In genomic region chr7:77837966-77838365, GRCh38 we compare ENCODE assay signal across 29 cellular contexts. TPM values are rescaled to one million over a fixed set of nuclear protein-coding genes. Genes with fewer than 3 reads are reported as not detected.
DNase-seq lines count a peak whose midpoint lies in the region; FAIRE-seq and TF ChIP-seq lines count a peak whose summit lies in the region.
"Had no signal": no experiment of that assay in that cellular context is flagged by ENCODE, and none has a peak within 500 bp of the region (broad histone marks: within the 10 kb centered on the region; RNA-seq: fewer than 3 reads in every experiment).

No MANE protein-coding gene starts in this region.

- no peaks in the 10 kb centered on the region for H3K27me3 ChIP-seq in astrocyte (ENCODE audit: insufficient read depth, low read length)
- H3K27me3 ChIP-seq in skeletal muscle tissue (ENCODE audit: control insufficient read depth in 3 of 3, insufficient read depth in 3 of 3, low read length in 3 of 3): no peaks in the 10 kb centered on the region
- H3K27me3 ChIP-seq in thyroid gland: no peaks in the 10 kb centered on the region
- H3K27me3 ChIP-seq: BLaER1, tibial nerve had no signal

- H2AFZ ChIP-seq in astrocyte (ENCODE audit: low read depth, low read length): no peak overlapping the region
- H2AFZ ChIP-seq: GM23338 had no signal

- peaks cover 2% of the 10 kb centered on the region for H3K36me3 Mint-ChIP-seq in IgD-negative memory B cell
- H3K36me3 Mint-ChIP-seq in astrocyte (ENCODE audit: low read depth, unreplicated experiment): no peaks in the 10 kb centered on the region

- H3K9me3 ChIP-seq in astrocyte (ENCODE audit: insufficient read depth, low read depth, low read length): no peaks in the 10 kb centered on the region
- no peaks in the 10 kb centered on the region for H3K9me3 ChIP-seq in skeletal muscle tissue (ENCODE audit: control insufficient read depth in 3 of 3, low read length in 3 of 3)
- no peaks in the 10 kb centered on the region for H3K9me3 ChIP-seq in thyroid gland
- H3K9me3 ChIP-seq: BLaER1, lower lobe of right lung, tibial nerve had no signal

- H3K4me2 ChIP-seq in astrocyte (ENCODE audit: low read length): no peak overlapping the region
- H3K4me2 ChIP-seq: BLaER1, GM23338 had no signal

- H3K36me3 ChIP-seq in astrocyte (ENCODE audit: insufficient read depth, low read length) (no peaks in the 10 kb centered on the region), skeletal muscle tissue (ENCODE audit: control insufficient read depth in 3 of 3, insufficient read depth in 3 of 3, low read length in 3 of 3) (no peaks in the 10 kb centered on the region), thyroid gland (no peaks in the 10 kb centered on the region)
- H3K36me3 ChIP-seq: lower lobe of right lung, tibial nerve had no signal

- H3K4me3 ChIP-seq in astrocyte (ENCODE audit: insufficient read depth, low read depth, low read length) (no peak overlapping the region), skeletal muscle tissue (ENCODE audit: low read length in 3 of 3) (peak overlapping the region in 1 of 3 donors; percentile 14), thyroid gland (replicated peaks in 1 of 3) (no peak overlapping the region)
- H3K4me3 ChIP-seq: BLaER1, GM23338, lower lobe of right lung, tibial nerve had no signal

- H3K27me3 Mint-ChIP-seq in IgD-negative memory B cell (no peaks in the 10 kb centered on the region), astrocyte (ENCODE audit: low read depth, unreplicated experiment) (no peaks in the 10 kb centered on the region)
- H3K27me3 Mint-ChIP-seq: activated CD4-positive, alpha-beta T cell treated with anti-CD3 and anti-CD28 coated beads for 36 hours; activated naive CD4-positive, alpha-beta T cell treated with anti-CD3 and anti-CD28 coated beads, Interleukin-2, amount 50 U/mL, for 24 hours; naive thymus-derived CD8-positive, alpha-beta T cell; progenitor cell of endocrine pancreas had no signal

- peaks cover 10% of the 10 kb centered on the region for H3K79me2 ChIP-seq in astrocyte (ENCODE audit: insufficient read depth, low read length)

- no peak overlapping the region for H3K27ac ChIP-seq in astrocyte (ENCODE audit: low read depth, low read length)
- H3K27ac ChIP-seq in skeletal muscle tissue (ENCODE audit: low read depth, low read length): peak overlapping the region; percentile 82
- no peak overlapping the region for H3K27ac ChIP-seq in thyroid gland
- H3K27ac ChIP-seq: BLaER1, lower lobe of right lung, tibial nerve had no signal

- TF ChIP-seq CTCF in D721Med (IDR thresholded peaks at IDR 0.05; ENCODE audit: insufficient read depth, missing control alignments) (no peak), astrocyte (IDR thresholded peaks at IDR 0.05; ENCODE audit: insufficient read depth, low read depth, low read length) (no peak), thyroid gland (IDR thresholded peaks at IDR 0.05) (no peak)

- DNase-seq in D721Med (ENCODE audit: insufficient read length, low spot score): no peak
- no peak for DNase-seq in astrocyte (ENCODE audit: low read depth)
- DNase-seq in thyroid gland: no peak
- no peak for DNase-seq in Kasumi-1 (lab: John Stamatoyannopoulos, UW)
- no peak for DNase-seq in dermis blood vessel endothelial cell
- DNase-seq: activated CD4-positive, alpha-beta T cell treated with anti-CD3 and anti-CD28 coated beads for 36 hours; activated CD8-positive, alpha-beta memory T cell treated with anti-CD3 and anti-CD28 coated beads for 24 hours; amniotic stem cell; COR-L47; DND-41; foreskin melanocyte; KG1; lower lobe of right lung; MM.1S; naive thymus-derived CD8-positive, alpha-beta T cell; NCI-H1436; NCI-H2171 treated with DMSO at 0.1 percent for 48 hours; NCI-H510A; NK-92 treated with Interleukin-12 subunit alpha and Interleukin-12 subunit beta, amount 100 ng/mL, for 24 hours; Right ventricle myocardium superior; stimulated activated CD4-positive, alpha-beta T cell treated with anti-CD3 and anti-CD28 coated beads, Interleukin-4, amount 100 ng/mL, for 24 hours had no signal

- H3K4me1 Mint-ChIP-seq in IgD-negative memory B cell (peaks cover 40 to 60% (median 42%) of the 10 kb centered on the region in 3 donors), astrocyte (ENCODE audit: low read depth, unreplicated experiment) (peaks cover 8% of the 10 kb centered on the region)
- H3K4me1 Mint-ChIP-seq: GM23338 had no signal

- H3K27ac Mint-ChIP-seq in IgD-negative memory B cell (peak overlapping the region in 2 of 3 donors; percentile 25 to 34), astrocyte (ENCODE audit: unreplicated experiment) (no peak overlapping the region)
- H3K27ac Mint-ChIP-seq: activated CD4-positive, alpha-beta T cell treated with anti-CD3 and anti-CD28 coated beads for 36 hours; activated naive CD4-positive, alpha-beta T cell treated with anti-CD3 and anti-CD28 coated beads, Interleukin-2, amount 50 U/mL, for 24 hours; GM23338; naive thymus-derived CD8-positive, alpha-beta T cell; progenitor cell of endocrine pancreas; T-helper 2 cell treated with Interferon-gamma antibody and Interleukin-4, amounts not matched to agents 5 μg/mL and 100 μg/mL, for 36 hours had no signal

- peak overlapping the region in 2 of 4 donors; percentile 58 to 72 for H3K4me3 Mint-ChIP-seq in IgD-negative memory B cell
- H3K4me3 Mint-ChIP-seq in astrocyte (ENCODE audit: unreplicated experiment): no peak overlapping the region
- H3K4me3 Mint-ChIP-seq: activated CD4-positive, alpha-beta T cell treated with anti-CD3 and anti-CD28 coated beads for 36 hours; activated naive CD4-positive, alpha-beta T cell treated with anti-CD3 and anti-CD28 coated beads, Interleukin-2, amount 50 U/mL, for 24 hours; GM23338; naive thymus-derived CD8-positive, alpha-beta T cell; T-helper 2 cell treated with Interferon-gamma antibody and Interleukin-4, amounts not matched to agents 5 μg/mL and 100 μg/mL, for 36 hours had no signal

- H3K9ac ChIP-seq in astrocyte (ENCODE audit: low read length) (no peak overlapping the region), skeletal muscle tissue (ENCODE audit: low read depth in 1 of 3, low read length in 3 of 3) (peak overlapping the region in 1 of 3 donors; percentile 18)
- H3K9ac ChIP-seq: BLaER1 had no signal

- H4K20me1 ChIP-seq in astrocyte (ENCODE audit: insufficient read depth, low read length): no peaks in the 10 kb centered on the region
- H4K20me1 ChIP-seq: BLaER1 had no signal

- WGBS in thyroid gland, 2 donors: 42 to 44% methylated on average over 1 of the region's 1 CpG

- H3K4me1 ChIP-seq in astrocyte (ENCODE audit: insufficient read depth, low read length): peaks cover 6% of the 10 kb centered on the region
- H3K4me1 ChIP-seq in skeletal muscle tissue (ENCODE audit: control insufficient read depth in 3 of 3, insufficient read depth in 3 of 3, low read length in 3 of 3): peaks cover 0 to 14% (median 12%) of the 10 kb centered on the region in 3 donors
- H3K4me1 ChIP-seq in thyroid gland: peaks cover 0 to 3% of the 10 kb centered on the region in 2 donors
- H3K4me1 ChIP-seq: BLaER1 had no signal

- FAIRE-seq in D721Med (lab: Jason Lieb, UNC): peak; percentile 16
- FAIRE-seq in astrocyte (lab: Jason Lieb, UNC): peak; percentile 17

- no peak for TF ChIP-seq POLR2A in thyroid gland (IDR thresholded peaks at IDR 0.05)

- intact Hi-C loops in thyroid gland (cut with DNase I): no loop called here

- H3K9me3 Mint-ChIP-seq in IgD-negative memory B cell (no peaks in the 10 kb centered on the region), astrocyte (ENCODE audit: unreplicated experiment) (no peaks in the 10 kb centered on the region)
- H3K9me3 Mint-ChIP-seq: activated naive CD4-positive, alpha-beta T cell treated with anti-CD3 and anti-CD28 coated beads, Interleukin-2, amount 50 U/mL, for 24 hours; GM23338; T-helper 2 cell treated with Interferon-gamma antibody and Interleukin-4, amounts not matched to agents 5 μg/mL and 100 μg/mL, for 36 hours had no signal

RNA-seq across cellular contexts. Expression of gene PHTF2, which starts 39.4 kb away (rescaled TPM):
- 23.3 TPM for polyA plus RNA-seq in IgD-negative memory B cell
- total RNA-seq in astrocyte: 27.0 and 36.2 TPM in 2 replicates
- total RNA-seq in skeletal muscle tissue: 14.6 TPM
- 10 to 100 TPM; 15.3 to 28.3 (median 25.3) TPM for total RNA-seq in thyroid gland
- total RNA-seq in dermis blood vessel endothelial cell: 11.2 and 20.0 TPM in 2 replicates

RNA-seq across cellular contexts. Expression of gene TMEM60, which starts 39.7 kb away (rescaled TPM):
- polyA plus RNA-seq in IgD-negative memory B cell: 40.7 TPM
- total RNA-seq in astrocyte (12.2 and 13.2 TPM in 2 replicates), skeletal muscle tissue (11.0 TPM), thyroid gland (10 to 100 TPM; 16.5 to 24.1 (median 17.2) TPM), dermis blood vessel endothelial cell (9.2 and 11.2 TPM in 2 replicates)
